26 cellular contexts compared by ENCODE assay signal in the genomic region with DNA sequence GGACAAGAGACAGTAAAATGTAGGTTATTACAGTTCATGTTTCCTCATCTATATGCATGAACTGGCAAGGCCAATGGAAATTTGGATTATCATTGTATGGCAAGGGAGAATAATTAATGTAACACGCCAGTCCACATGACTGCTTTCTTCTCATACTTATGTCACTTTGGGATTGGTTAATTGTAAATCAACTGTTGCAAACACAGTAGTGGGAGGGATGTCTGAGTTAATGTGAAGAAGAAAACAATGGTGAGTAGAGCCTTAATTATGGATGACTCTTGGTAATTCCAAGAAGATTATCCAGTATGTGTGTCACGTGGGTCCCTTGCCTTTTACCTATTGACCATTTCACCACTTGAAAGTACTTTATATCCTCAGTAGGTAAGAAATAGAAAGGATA. TPM values are rescaled to one million over a fixed set of nuclear protein-coding genes. Genes with fewer than 3 reads are reported as not detected.
DNase-seq lines count a peak whose midpoint lies in the region; ATAC-seq and TF ChIP-seq lines count a peak whose summit lies in the region.
"Had no signal": no experiment of that assay in that cellular context is flagged by ENCODE, and none has a peak within 500 bp of the region (broad histone marks: within the 10 kb centered on the region; RNA-seq: fewer than 3 reads in every experiment).

No MANE protein-coding gene starts in this region.

- no peaks in the 10 kb centered on the region for H3K36me3 ChIP-seq in RWPE2 (ENCODE audit: low read depth)
- H3K36me3 ChIP-seq: BE2C, SJCRH30 had no signal

- DNase-seq in NCI-H82 (lab: John Stamatoyannopoulos, UW) (peak; percentile 27), NCI-H82 treated with DMSO at 0.1 percent for 48 hours (lab: John Stamatoyannopoulos, UW; ENCODE audit: unreplicated experiment) (no peak), RWPE2 (ENCODE audit: low spot score) (no peak), NCI-H1417 treated with DMSO at 0.1 percent for 48 hours (lab: John Stamatoyannopoulos, UW) (no peak), NCI-H748 treated with DMSO at 0.1 percent for 48 hours (lab: John Stamatoyannopoulos, UW) (no peak), RWPE1 (ENCODE audit: low spot score) (no peak)
- DNase-seq: ACHN; BE2C; Calu3; CD8-positive, alpha-beta memory T cell; DMS153; DND-41; GM23248; H7; MM.1S; NCI-H1694; NCI-H2029 treated with DMSO at 0.1 percent for 48 hours; NCI-H2227 treated with DMSO at 0.1 percent for 48 hours; NCI-H510A treated with DMSO at 0.1 percent for 48 hours; SJCRH30 had no signal

- H3K27me3 ChIP-seq in RWPE2 (ENCODE audit: insufficient read depth, poor library complexity, severe bottlenecking), result no peaks in the 10 kb centered on the region
- H3K27me3 ChIP-seq: BE2C, SJCRH30 had no signal

- no peak for ATAC-seq in RWPE2 (ENCODE audit: low read depth)
- ATAC-seq in esophagus mucosa, result peak; percentile 56
- ATAC-seq: Right ventricle myocardium inferior, SK-N-SH treated with all-trans-retinoic acid at 6 μM for 48 hours had no signal

- H3K4me3 ChIP-seq in RWPE2 (ENCODE audit: severe bottlenecking), result no peak overlapping the region
- H3K4me3 ChIP-seq: GM23248, SJCRH30 had no signal

- TF ChIP-seq CTCF in RWPE2 (IDR thresholded peaks at IDR 0.05; ENCODE audit: poor library complexity, severe bottlenecking), result no peak
- no peak for TF ChIP-seq CTCF in RWPE1 (conservative IDR thresholded peaks at IDR 0.05; ENCODE audit: low read depth)

- POLR2A ChIA-PET in RWPE1 (lab: Yijun Ruan, JAX; ENCODE audit: low non-redundant PET), result no interaction called here

- no peaks in the 10 kb centered on the region for H3K9me3 ChIP-seq in RWPE2 (ENCODE audit: severe bottlenecking)
- H3K9me3 ChIP-seq: BE2C, SJCRH30 had no signal

- CTCF ChIA-PET in RWPE1 (lab: Yijun Ruan, JAX), result no interaction called here

- H3K27ac ChIP-seq in RWPE2 (ENCODE audit: poor library complexity, severe bottlenecking), result peak overlapping the region; percentile 85
- H3K27ac ChIP-seq in RWPE1, result no peak overlapping the region
- H3K27ac ChIP-seq: 22Rv1, KMS-11, SJCRH30 had no signal

- H3K4me1 ChIP-seq in RWPE2 (ENCODE audit: insufficient read depth, poor library complexity, severe bottlenecking), result peaks cover 41% of the 10 kb centered on the region
- H3K4me1 ChIP-seq: BE2C, SJCRH30 had no signal

RNA-seq across cellular contexts. Expression of gene SERPINB7, which starts 1.6 kb away (rescaled TPM):
- total RNA-seq in esophagus mucosa, result 1.4 TPM
- total RNA-seq: CD8-positive, alpha-beta memory T cell; H7; OCI-LY7; Right ventricle myocardium inferior; SJCRH30 had no signal
